Comparison of ENCODE assay signal across 1 cellular context in genomic region chr1:209890606-209891330, GRCh38.
TF ChIP-seq lines count a peak whose summit lies in the region.

No MANE protein-coding gene starts in this region.

TF ChIP-seq in SK-N-SH, 30 proteins besides CTCF, POLR2A, EP300 and RAD21 (continued from another document):
- TF ChIP-seq, protein P1, sequence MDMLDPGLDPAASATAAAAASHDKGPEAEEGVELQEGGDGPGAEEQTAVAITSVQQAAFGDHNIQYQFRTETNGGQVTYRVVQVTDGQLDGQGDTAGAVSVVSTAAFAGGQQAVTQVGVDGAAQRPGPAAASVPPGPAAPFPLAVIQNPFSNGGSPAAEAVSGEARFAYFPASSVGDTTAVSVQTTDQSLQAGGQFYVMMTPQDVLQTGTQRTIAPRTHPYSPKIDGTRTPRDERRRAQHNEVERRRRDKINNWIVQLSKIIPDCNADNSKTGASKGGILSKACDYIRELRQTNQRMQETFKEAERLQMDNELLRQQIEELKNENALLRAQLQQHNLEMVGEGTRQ (IDR thresholded peaks at IDR 0.05; ENCODE audit: borderline replicate concordance, low read depth, low read length): no peak
- TF ChIP-seq, protein P2, sequence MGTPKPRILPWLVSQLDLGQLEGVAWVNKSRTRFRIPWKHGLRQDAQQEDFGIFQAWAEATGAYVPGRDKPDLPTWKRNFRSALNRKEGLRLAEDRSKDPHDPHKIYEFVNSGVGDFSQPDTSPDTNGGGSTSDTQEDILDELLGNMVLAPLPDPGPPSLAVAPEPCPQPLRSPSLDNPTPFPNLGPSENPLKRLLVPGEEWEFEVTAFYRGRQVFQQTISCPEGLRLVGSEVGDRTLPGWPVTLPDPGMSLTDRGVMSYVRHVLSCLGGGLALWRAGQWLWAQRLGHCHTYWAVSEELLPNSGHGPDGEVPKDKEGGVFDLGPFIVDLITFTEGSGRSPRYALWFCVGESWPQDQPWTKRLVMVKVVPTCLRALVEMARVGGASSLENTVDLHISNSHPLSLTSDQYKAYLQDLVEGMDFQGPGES (IDR thresholded peaks at IDR 0.05; ENCODE audit: low read depth, low read length): no peak
- TF ChIP-seq YY1 (IDR thresholded peaks at IDR 0.05; ENCODE audit: low read depth): no peak
- TF ChIP-seq, protein P3, sequence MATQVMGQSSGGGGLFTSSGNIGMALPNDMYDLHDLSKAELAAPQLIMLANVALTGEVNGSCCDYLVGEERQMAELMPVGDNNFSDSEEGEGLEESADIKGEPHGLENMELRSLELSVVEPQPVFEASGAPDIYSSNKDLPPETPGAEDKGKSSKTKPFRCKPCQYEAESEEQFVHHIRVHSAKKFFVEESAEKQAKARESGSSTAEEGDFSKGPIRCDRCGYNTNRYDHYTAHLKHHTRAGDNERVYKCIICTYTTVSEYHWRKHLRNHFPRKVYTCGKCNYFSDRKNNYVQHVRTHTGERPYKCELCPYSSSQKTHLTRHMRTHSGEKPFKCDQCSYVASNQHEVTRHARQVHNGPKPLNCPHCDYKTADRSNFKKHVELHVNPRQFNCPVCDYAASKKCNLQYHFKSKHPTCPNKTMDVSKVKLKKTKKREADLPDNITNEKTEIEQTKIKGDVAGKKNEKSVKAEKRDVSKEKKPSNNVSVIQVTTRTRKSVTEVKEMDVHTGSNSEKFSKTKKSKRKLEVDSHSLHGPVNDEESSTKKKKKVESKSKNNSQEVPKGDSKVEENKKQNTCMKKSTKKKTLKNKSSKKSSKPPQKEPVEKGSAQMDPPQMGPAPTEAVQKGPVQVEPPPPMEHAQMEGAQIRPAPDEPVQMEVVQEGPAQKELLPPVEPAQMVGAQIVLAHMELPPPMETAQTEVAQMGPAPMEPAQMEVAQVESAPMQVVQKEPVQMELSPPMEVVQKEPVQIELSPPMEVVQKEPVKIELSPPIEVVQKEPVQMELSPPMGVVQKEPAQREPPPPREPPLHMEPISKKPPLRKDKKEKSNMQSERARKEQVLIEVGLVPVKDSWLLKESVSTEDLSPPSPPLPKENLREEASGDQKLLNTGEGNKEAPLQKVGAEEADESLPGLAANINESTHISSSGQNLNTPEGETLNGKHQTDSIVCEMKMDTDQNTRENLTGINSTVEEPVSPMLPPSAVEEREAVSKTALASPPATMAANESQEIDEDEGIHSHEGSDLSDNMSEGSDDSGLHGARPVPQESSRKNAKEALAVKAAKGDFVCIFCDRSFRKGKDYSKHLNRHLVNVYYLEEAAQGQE (IDR thresholded peaks at IDR 0.05; ENCODE audit: low read depth, low read length): no peak
